In the genomic region with DNA sequence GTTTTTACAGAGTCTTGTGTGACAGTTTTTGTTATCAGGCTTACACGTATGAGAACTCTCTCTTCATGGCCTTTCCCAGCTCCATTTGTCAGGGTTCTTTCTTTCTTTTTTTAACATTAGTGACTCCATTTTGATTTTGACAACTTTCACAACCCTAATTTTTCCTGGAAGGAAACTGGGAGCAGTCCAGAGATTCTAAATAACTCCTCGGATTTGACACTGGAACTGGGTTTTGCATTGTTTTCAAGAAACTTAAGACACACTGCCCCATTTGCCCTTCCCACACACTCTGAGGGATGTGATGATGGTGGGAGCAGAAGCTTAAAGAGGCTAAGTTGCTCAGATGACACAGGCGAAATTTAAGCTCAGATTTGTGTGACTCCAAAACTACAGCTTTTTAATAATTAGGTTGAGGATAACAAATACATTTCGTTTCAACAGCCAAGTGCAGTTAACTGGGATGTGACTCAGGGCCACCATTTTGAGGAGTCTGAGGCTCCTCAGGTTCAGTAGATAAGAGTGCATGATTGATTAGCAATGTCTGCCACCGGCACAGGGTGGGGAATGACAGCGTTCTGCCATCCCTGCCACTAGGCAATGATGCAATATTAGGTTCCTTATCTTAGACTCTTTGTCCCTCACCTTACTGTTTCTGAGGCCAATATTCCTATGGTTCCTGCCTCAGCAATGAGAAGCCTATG, we compare ENCODE assay signal across 1 cellular context.
TF ChIP-seq lines count a peak whose summit lies in the region.

No MANE protein-coding gene starts in this region.

TF ChIP-seq in K562, 482 proteins besides CTCF, POLR2A, EP300 and RAD21 (continued from another document and continues in another):
- TF ChIP-seq THRB (CRISPR knock-in tag; conservative IDR thresholded peaks at IDR 0.05) (0 out of 2 replicates have a peak, but pooled peaks have one; percentile 18), GMEB1 (CRISPR knock-in tag; IDR thresholded peaks at IDR 0.05) (no peak), ZNF133 (CRISPR knock-in tag; IDR thresholded peaks at IDR 0.05) (no peak), ZC3H8 (IDR thresholded peaks at IDR 0.05) (no peak), ZC3H4 (CRISPR knock-in tag; IDR thresholded peaks at IDR 0.05; ENCODE audit: borderline replicate concordance) (no peak), NCOR1 (IDR thresholded peaks at IDR 0.05) (no peak), SRF (CRISPR knock-in tag; IDR thresholded peaks at IDR 0.05) (no peak), BDP1 (IDR thresholded peaks at IDR 0.05; ENCODE audit: insufficient read depth, insufficient read length) (no peak), ZNF263 (CRISPR knock-in tag; IDR thresholded peaks at IDR 0.05; ENCODE audit: borderline replicate concordance) (no peak), ATF2 (CRISPR knock-in tag; IDR thresholded peaks at IDR 0.05) (no peak), TEAD2 (tag; IDR thresholded peaks at IDR 0.05) (peak; percentile 66; the same call in 1 of the 2 replicates), ZNF696 (CRISPR knock-in tag; conservative IDR thresholded peaks at IDR 0.05) (no peak), ETV6 (IDR thresholded peaks at IDR 0.05; ENCODE audit: borderline replicate concordance in 1 of 2, low read depth in 2 of 2, low read length in 1 of 2) (no peak), ETV6 (CRISPR knock-in tag; IDR thresholded peaks at IDR 0.05; ENCODE audit: borderline replicate concordance) (no peak), KAT7 (CRISPR knock-in tag; IDR thresholded peaks at IDR 0.05; ENCODE audit: borderline replicate concordance) (no peak), ZNF644 (tag; IDR thresholded peaks at IDR 0.05; ENCODE audit: low read depth) (no peak), ZSCAN32 (CRISPR knock-in tag; IDR thresholded peaks at IDR 0.05) (0 out of 2 replicates have a peak, but pooled peaks have one; percentile 18), KDM5B (IDR thresholded peaks at IDR 0.05; ENCODE audit: insufficient replicate concordance, low read depth, low read length) (no peak), OTX1 (CRISPR knock-in tag; IDR thresholded peaks at IDR 0.05) (no peak), ZNF79 (CRISPR knock-in tag; IDR thresholded peaks at IDR 0.05; ENCODE audit: low read depth) (no peak), ZNF217 (CRISPR knock-in tag; IDR thresholded peaks at IDR 0.05) (no peak), PYGO2 (tag; IDR thresholded peaks at IDR 0.05) (peak; percentile 84), POLR2B (IDR thresholded peaks at IDR 0.05; ENCODE audit: low read depth, partially characterized antibody) (no peak), SFPQ (IDR thresholded peaks at IDR 0.05; ENCODE audit: low read depth, low read length) (no peak), SMARCC2 (IDR thresholded peaks at IDR 0.05; ENCODE audit: low read depth) (no peak), PHB2 (IDR thresholded peaks at IDR 0.05; ENCODE audit: low read depth) (no peak), NBN (IDR thresholded peaks at IDR 0.05; ENCODE audit: low read depth) (no peak), POLR3A (IDR thresholded peaks at IDR 0.05; ENCODE audit: borderline replicate concordance, extremely low read depth, insufficient read depth, insufficient read length) (no peak), HMG20B (CRISPR knock-in tag; IDR thresholded peaks at IDR 0.05) (no peak), EHMT2 (IDR thresholded peaks at IDR 0.05) (peak; percentile 83), PCBP1 (IDR thresholded peaks at IDR 0.05; ENCODE audit: low read depth, low read length, poor library complexity, severe bottlenecking) (no peak), ILK (tag; IDR thresholded peaks at IDR 0.05; ENCODE audit: borderline replicate concordance, low read depth) (no peak), RBM22 (IDR thresholded peaks at IDR 0.05; ENCODE audit: low read depth, low read length, poor library complexity, severe bottlenecking) (no peak), FOXA1 (IDR thresholded peaks at IDR 0.05; ENCODE audit: borderline replicate concordance) (no peak), PHB (CRISPR knock-in tag; IDR thresholded peaks at IDR 0.05) (no peak), ZNF445 (CRISPR knock-in tag; IDR thresholded peaks at IDR 0.05; ENCODE audit: low read depth) (no peak), NRF1 (conservative IDR thresholded peaks at IDR 0.05 in 1 of 2, IDR thresholded peaks at IDR 0.05 in 1 of 2) (peak in 1 of 2 experiments; percentile 17; a peak in 1 of 4 replicates), ELF4 (CRISPR knock-in tag; IDR thresholded peaks at IDR 0.05) (no peak), ZNF384 (IDR thresholded peaks at IDR 0.05; ENCODE audit: low read depth, low read length) (no peak), BCL6 (CRISPR knock-in tag; IDR thresholded peaks at IDR 0.05) (no peak), GATAD2A (IDR thresholded peaks at IDR 0.05) (no peak), ZNF146 (CRISPR knock-in tag; IDR thresholded peaks at IDR 0.05; ENCODE audit: unreplicated experiment) (no peak), ATF4 (CRISPR knock-in tag; IDR thresholded peaks at IDR 0.05) (peak; percentile 77), CCAR2 (IDR thresholded peaks at IDR 0.05; ENCODE audit: low read depth, low read length) (no peak)
- TF ChIP-seq, protein P1, sequence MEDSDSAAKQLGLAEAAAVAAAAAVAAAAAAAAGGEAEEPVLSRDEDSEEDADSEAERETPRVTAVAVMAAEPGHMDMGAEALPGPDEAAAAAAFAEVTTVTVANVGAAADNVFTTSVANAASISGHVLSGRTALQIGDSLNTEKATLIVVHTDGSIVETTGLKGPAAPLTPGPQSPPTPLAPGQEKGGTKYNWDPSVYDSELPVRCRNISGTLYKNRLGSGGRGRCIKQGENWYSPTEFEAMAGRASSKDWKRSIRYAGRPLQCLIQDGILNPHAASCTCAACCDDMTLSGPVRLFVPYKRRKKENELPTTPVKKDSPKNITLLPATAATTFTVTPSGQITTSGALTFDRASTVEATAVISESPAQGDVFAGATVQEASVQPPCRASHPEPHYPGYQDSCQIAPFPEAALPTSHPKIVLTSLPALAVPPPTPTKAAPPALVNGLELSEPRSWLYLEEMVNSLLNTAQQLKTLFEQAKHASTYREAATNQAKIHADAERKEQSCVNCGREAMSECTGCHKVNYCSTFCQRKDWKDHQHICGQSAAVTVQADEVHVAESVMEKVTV (CRISPR knock-in tag; IDR thresholded peaks at IDR 0.05): no peak
- TF ChIP-seq, protein P2, sequence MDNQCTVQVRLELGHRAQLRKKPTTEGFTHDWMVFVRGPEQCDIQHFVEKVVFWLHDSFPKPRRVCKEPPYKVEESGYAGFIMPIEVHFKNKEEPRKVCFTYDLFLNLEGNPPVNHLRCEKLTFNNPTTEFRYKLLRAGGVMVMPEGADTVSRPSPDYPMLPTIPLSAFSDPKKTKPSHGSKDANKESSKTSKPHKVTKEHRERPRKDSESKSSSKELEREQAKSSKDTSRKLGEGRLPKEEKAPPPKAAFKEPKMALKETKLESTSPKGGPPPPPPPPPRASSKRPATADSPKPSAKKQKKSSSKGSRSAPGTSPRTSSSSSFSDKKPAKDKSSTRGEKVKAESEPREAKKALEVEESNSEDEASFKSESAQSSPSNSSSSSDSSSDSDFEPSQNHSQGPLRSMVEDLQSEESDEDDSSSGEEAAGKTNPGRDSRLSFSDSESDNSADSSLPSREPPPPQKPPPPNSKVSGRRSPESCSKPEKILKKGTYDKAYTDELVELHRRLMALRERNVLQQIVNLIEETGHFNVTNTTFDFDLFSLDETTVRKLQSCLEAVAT (IDR thresholded peaks at IDR 0.05): peak in 1 of 2 experiments; percentile 99; a peak in 2 of 4 replicates
- TF ChIP-seq, protein P3, sequence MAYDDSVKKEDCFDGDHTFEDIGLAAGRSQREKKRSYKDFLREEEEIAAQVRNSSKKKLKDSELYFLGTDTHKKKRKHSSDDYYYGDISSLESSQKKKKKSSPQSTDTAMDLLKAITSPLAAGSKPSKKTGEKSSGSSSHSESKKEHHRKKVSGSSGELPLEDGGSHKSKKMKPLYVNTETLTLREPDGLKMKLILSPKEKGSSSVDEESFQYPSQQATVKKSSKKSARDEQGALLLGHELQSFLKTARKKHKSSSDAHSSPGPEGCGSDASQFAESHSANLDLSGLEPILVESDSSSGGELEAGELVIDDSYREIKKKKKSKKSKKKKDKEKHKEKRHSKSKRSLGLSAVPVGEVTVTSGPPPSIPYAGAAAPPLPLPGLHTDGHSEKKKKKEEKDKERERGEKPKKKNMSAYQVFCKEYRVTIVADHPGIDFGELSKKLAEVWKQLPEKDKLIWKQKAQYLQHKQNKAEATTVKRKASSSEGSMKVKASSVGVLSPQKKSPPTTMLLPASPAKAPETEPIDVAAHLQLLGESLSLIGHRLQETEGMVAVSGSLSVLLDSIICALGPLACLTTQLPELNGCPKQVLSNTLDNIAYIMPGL (CRISPR knock-in tag; IDR thresholded peaks at IDR 0.05): no peak
- TF ChIP-seq, protein P4, sequence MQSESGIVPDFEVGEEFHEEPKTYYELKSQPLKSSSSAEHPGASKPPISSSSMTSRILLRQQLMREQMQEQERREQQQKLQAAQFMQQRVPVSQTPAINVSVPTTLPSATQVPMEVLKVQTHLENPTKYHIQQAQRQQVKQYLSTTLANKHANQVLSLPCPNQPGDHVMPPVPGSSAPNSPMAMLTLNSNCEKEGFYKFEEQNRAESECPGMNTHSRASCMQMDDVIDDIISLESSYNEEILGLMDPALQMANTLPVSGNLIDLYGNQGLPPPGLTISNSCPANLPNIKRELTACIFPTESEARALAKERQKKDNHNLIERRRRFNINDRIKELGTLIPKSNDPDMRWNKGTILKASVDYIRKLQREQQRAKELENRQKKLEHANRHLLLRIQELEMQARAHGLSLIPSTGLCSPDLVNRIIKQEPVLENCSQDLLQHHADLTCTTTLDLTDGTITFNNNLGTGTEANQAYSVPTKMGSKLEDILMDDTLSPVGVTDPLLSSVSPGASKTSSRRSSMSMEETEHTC (IDR thresholded peaks at IDR 0.05): no peak
